In the genomic region with DNA sequence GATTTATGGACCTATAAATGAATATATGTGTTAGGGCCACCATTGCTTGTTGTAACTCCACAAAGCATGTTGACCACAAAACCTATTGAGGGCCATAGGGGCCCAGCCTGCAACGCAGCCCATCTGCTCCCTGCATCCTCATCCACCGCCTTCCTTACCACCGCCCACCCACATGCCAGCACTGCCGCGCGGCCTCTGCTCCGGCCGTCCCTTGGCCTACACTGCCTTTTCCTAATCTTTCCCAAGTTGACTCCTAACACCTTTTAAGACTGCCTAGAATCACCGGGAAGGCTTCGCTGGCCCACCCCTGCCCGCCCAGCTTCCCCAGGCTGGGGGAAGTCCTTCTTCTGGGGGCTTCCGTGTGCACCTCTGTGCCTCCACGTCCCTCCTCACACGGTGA, we compare ENCODE assay signal across 9 cellular contexts.
"Had no signal": no experiment of that assay in that cellular context is flagged by ENCODE, and none has a peak within 500 bp of the region (broad histone marks: within the 10 kb centered on the region; RNA-seq: fewer than 3 reads in every experiment).

No MANE protein-coding gene starts in this region.

- H3K4me1 ChIP-seq: breast epithelium, foreskin keratinocyte, prostate gland had no signal

- H3K4me3 ChIP-seq: pancreas, prostate gland, spleen, suprapubic skin had no signal

- H3K27ac ChIP-seq: foreskin keratinocyte, heart left ventricle, pancreas, prostate gland, spleen, suprapubic skin, tibial nerve, WERI-Rb-1 had no signal

- H3K27me3 ChIP-seq: breast epithelium, foreskin keratinocyte, heart left ventricle, pancreas, spleen, suprapubic skin, tibial nerve had no signal

- H3K9me3 ChIP-seq: breast epithelium, pancreas, prostate gland, suprapubic skin, tibial nerve had no signal

- H3K36me3 ChIP-seq: breast epithelium, heart left ventricle, pancreas, prostate gland, suprapubic skin, tibial nerve, WERI-Rb-1 had no signal
